Comparison of ENCODE assay signal across 8 cellular contexts in genomic region chrX:23908219-23909003, GRCh38. TPM values are rescaled to one million over a fixed set of nuclear protein-coding genes. Genes with fewer than 3 reads are reported as not detected.
A peak's percentile ranks its signal among the peaks of the same experiment; 100 is the strongest.
DNase-seq lines count a peak whose midpoint lies in the region; ATAC-seq, FAIRE-seq and TF ChIP-seq lines count a peak whose summit lies in the region.

No MANE protein-coding gene starts in this region.

- H3K36me3 ChIP-seq in BLaER1 treated with 17β-estradiol and CSF1 and Interleukin-3, amounts not matched to agents 10 nM and 100 nM, result no peaks in the 10 kb centered on the region
- H3K36me3 ChIP-seq in GM12878 (ENCODE audit: control insufficient read depth in 2 of 2, insufficient read depth in 2 of 2, low read length in 1 of 2), result no peaks in the 10 kb centered on the region

- DNase-seq in HL-60 (ENCODE audit: low read depth in 1 of 2, low spot score in 1 of 2) (no peak), GM12878 (ENCODE audit: low read depth, low spot score) (no peak), mesothelial cell of epicardium (ENCODE audit: low spot score in 2 of 2, unreplicated experiment in 2 of 2) (no peak), COLO668 (lab: John Stamatoyannopoulos, UW; ENCODE audit: unreplicated experiment) (no peak), GOT3 (lab: John Stamatoyannopoulos, UW) (no peak)

- H4K20me1 ChIP-seq in BLaER1 treated with 17β-estradiol and CSF1 and Interleukin-3, amounts not matched to agents 10 nM and 100 nM, result no peaks in the 10 kb centered on the region
- no peaks in the 10 kb centered on the region for H4K20me1 ChIP-seq in GM12878 (ENCODE audit: control insufficient read depth, insufficient read depth)

- H2AFZ ChIP-seq in GM12878 (ENCODE audit: control insufficient read depth, low read depth, low read length), result peak overlapping the region; percentile 64

- H3K27ac ChIP-seq in BLaER1 treated with 17β-estradiol and CSF1 and Interleukin-3, amounts not matched to agents 10 nM and 100 nM, result peak overlapping the region; percentile 52 to 85 (median 76); a peak in 19 of 22 replicates
- peak overlapping the region; percentile 83 for H3K27ac ChIP-seq in HL-60 (replicated peaks)
- H3K27ac ChIP-seq in GM12878 (ENCODE audit: control insufficient read depth, insufficient read depth), result peak overlapping the region; percentile 47

- H3K4me1 Mint-ChIP-seq in mesothelial cell of epicardium, result peaks cover 20% of the 10 kb centered on the region

- no peaks in the 10 kb centered on the region for H3K27me3 Mint-ChIP-seq in mesothelial cell of epicardium (ENCODE audit: low read depth)

- RAD21 ChIA-PET in GM12878 (lab: Charles Lee; ENCODE audit: unreplicated experiment), result interaction anchor here (0.6 to 3.9 kb wide), 4 partner anchors 94 to 146 kb away, joined by 3 to 44 read pairs (median 8); partner anchors contain the start of genes EIF2S3 and SAT1

- H3K27ac Mint-ChIP-seq in mesothelial cell of epicardium, result peak overlapping the region; percentile 73

- H3K36me3 Mint-ChIP-seq in mesothelial cell of epicardium, result peaks cover 2% of the 10 kb centered on the region

- peaks cover 0 to 26% (median 14%) of the 10 kb centered on the region in 10 experiments; a peak in 12 of 20 replicates for H3K4me1 ChIP-seq in BLaER1 treated with 17β-estradiol and CSF1 and Interleukin-3, amounts not matched to agents 10 nM and 100 nM
- no peaks in the 10 kb centered on the region; the same call in 1 of the 2 replicates for H3K4me1 ChIP-seq in GM12878 (ENCODE audit: control insufficient read depth, insufficient read depth, low read length)

- no TSS peak for BruUV-seq in GM12878 (replicated peaks; lab: Mats Ljungman, UMichigan)

- peak overlapping the region; percentile 36 to 84 (median 82); a peak in 16 of 22 replicates for H3K9ac ChIP-seq in BLaER1 treated with 17β-estradiol and CSF1 and Interleukin-3, amounts not matched to agents 10 nM and 100 nM
- H3K9ac ChIP-seq in GM12878 (ENCODE audit: control insufficient read depth, insufficient read depth, low read length), result peak overlapping the region; percentile 30; the same call in 1 of the 2 replicates

- TF ChIP-seq CTCF in HL-60 (IDR thresholded peaks at IDR 0.05; ENCODE audit: insufficient read depth, low read length) (no peak), GM12878 (IDR thresholded peaks at IDR 0.05 in 2 of 3, conservative IDR thresholded peaks at IDR 0.05 in 1 of 3; ENCODE audit: control insufficient read depth in 2 of 3, extremely low read depth in 1 of 3, insufficient read depth in 1 of 3, low read depth in 3 of 3, low read length in 3 of 3) (peak in 1 of 3 experiments; percentile 47; a peak in 2 of 6 replicates), mesothelial cell of epicardium (IDR thresholded peaks at IDR 0.05; ENCODE audit: unreplicated experiment) (peak; percentile 41)

- 31% methylated on average over 13 of the region's 13 CpGs for WGBS in GM12878 (ENCODE audit: insufficient coverage, insufficient replicate concordance, low lambda C conversion rate, missing lambda C conversion rate)

- ATAC-seq in GM12878 (no peak), GM18511 (IDR thresholded peaks at IDR 0.05; ENCODE audit: unreplicated experiment) (no peak), HG03342 (IDR thresholded peaks at IDR 0.05; ENCODE audit: unreplicated experiment) (no peak)

- H3K4me3 Mint-ChIP-seq in mesothelial cell of epicardium, result peak overlapping the region; percentile 85

- peak overlapping the region; percentile 55 to 74 (median 68); a peak in 18 of 20 replicates for H3K4me3 ChIP-seq in BLaER1 treated with 17β-estradiol and CSF1 and Interleukin-3, amounts not matched to agents 10 nM and 100 nM
- H3K4me3 ChIP-seq in HL-60 (replicated peaks; ENCODE audit: insufficient read depth, low read length) (peak overlapping the region; percentile 20; the same call in 1 of the 2 replicates), GM12878 (no peak overlapping the region; the same call in 1 of the 2 replicates)

- POLR2A ChIA-PET in GM12878 (lab: Charles Lee), result interaction anchor here (0.5 to 4.8 kb wide), 2 partner anchors 124 to 146 kb away, joined by 3 to 31 read pairs; partner anchors contain the start of gene EIF2S3

- intact Hi-C loops in GM12878 (cut with micrococcal nuclease; ENCODE audit: unreplicated experiment), result loop anchor here (2.0 to 5.0 kb wide), 2 partner anchors 114 to 334 kb away; no protein-coding TSS in a partner anchor

- no peaks in the 10 kb centered on the region for H3K9me3 ChIP-seq in BLaER1 treated with 17β-estradiol and CSF1 and Interleukin-3, amounts not matched to agents 10 nM and 100 nM (replicated peaks in 1 of 11)
- no peaks in the 10 kb centered on the region for H3K9me3 ChIP-seq in GM12878 (replicated peaks; ENCODE audit: control insufficient read depth, insufficient read depth, low read length)

- FAIRE-seq in GM12878 (lab: Jason Lieb, UNC), result no peak

- in situ Hi-C loops in GM12878 (cut with MboI), result loop anchor here (10.0 kb wide), 2 partner anchors 154 to 1924 kb away; no protein-coding TSS in a partner anchor

- TF ChIP-seq RAD21 in GM12878 (IDR thresholded peaks at IDR 0.05; ENCODE audit: insufficient read depth, low read depth, low read length), result 0 out of 2 replicates have a peak, but pooled peaks have one; percentile 13

- no peaks in the 10 kb centered on the region for H3K9me3 Mint-ChIP-seq in mesothelial cell of epicardium

- H3K79me2 ChIP-seq in GM12878 (ENCODE audit: control insufficient read depth, insufficient read depth, low read length), result peaks cover 6% of the 10 kb centered on the region

- no peak for TF ChIP-seq EP300 in GM12878 (IDR thresholded peaks at IDR 0.05; ENCODE audit: borderline replicate concordance in 1 of 2, control insufficient read depth in 1 of 2, low read depth in 2 of 2, low read length in 2 of 2)

- CTCF ChIA-PET in GM12878 (lab: Yijun Ruan, JAX), result interaction anchor here (0.6 to 4.4 kb wide), 7 partner anchors 12 to 146 kb away, joined by 3 to 39 read pairs (median 3); partner anchors contain the start of genes EIF2S3 and KLHL15

- no peak for TF ChIP-seq POLR2A in GM12878 (IDR thresholded peaks at IDR 0.05; ENCODE audit: low read depth, low read length)

- SMC1A ChIA-PET in GM12878 (lab: Charles Lee; ENCODE audit: uncharacterized antibody, unreplicated experiment), result interaction anchor here (0.5 to 5.0 kb wide), 7 partner anchors 10 to 334 kb away, joined by 3 to 37 read pairs (median 4); partner anchors contain the start of genes EIF2S3 and SAT1

- peak overlapping the region in 10 of 11 experiments; percentile 11 to 61 (median 38); a peak in 14 of 22 replicates for H3K4me2 ChIP-seq in BLaER1 treated with 17β-estradiol and CSF1 and Interleukin-3, amounts not matched to agents 10 nM and 100 nM
- H3K4me2 ChIP-seq in GM12878 (ENCODE audit: control insufficient read depth, insufficient read depth), result peak overlapping the region; percentile 45

- H3K27me3 ChIP-seq in BLaER1 treated with 17β-estradiol and CSF1 and Interleukin-3, amounts not matched to agents 10 nM and 100 nM, result no peaks in the 10 kb centered on the region
- H3K27me3 ChIP-seq in HL-60 (ENCODE audit: insufficient read depth, poor library complexity, severe bottlenecking), result no peaks in the 10 kb centered on the region
- no peaks in the 10 kb centered on the region for H3K27me3 ChIP-seq in GM12878 (replicated peaks in 1 of 2; ENCODE audit: control insufficient read depth in 2 of 2, insufficient read depth in 2 of 2, low read length in 1 of 2)

TF ChIP-seq in GM12878, 131 proteins besides CTCF, POLR2A, EP300 and RAD21 (continues in another document):
- TF ChIP-seq ZNF217 (IDR thresholded peaks at IDR 0.05) (0 out of 2 replicates have a peak, but pooled peaks have one; percentile 33), YY1 (IDR thresholded peaks at IDR 0.05; ENCODE audit: low read depth, low read length) (no peak), MAX (IDR thresholded peaks at IDR 0.05; ENCODE audit: low read depth, low read length) (no peak)

RNA-seq across cellular contexts. Expression of gene CXorf58, which starts 0.6 kb away (rescaled TPM):
- not detected in 2 replicates for total RNA-seq in GM12878 (2013; cell fraction: nucleolus; rRNA removed)
- not detected in 2 replicates for total RNA-seq in GM12878 (2014; rRNA removed)
- total RNA-seq in GM12878 (2014; rRNA removed; fragmentation: Illumina TruSeq; extraction: Trizol), result not detected in 2 replicates
- 0.13 TPM in 1 of 2 replicates, not detected in the other for total RNA-seq in GM12878 (2021)
- polyA plus RNA-seq in GM12878 (2011; ENCODE audit: low read depth), result not detected
- polyA plus RNA-seq in GM12878 (2011; rRNA removed), result 0.06 and 0.11 TPM in 2 replicates
- not detected in 2 replicates for polyA plus RNA-seq in GM12878 (2011; cell fraction: cytosol; rRNA removed)
- not detected in 2 replicates for polyA plus RNA-seq in GM12878 (2011; cell fraction: nucleus; rRNA removed)
- 0.08 TPM in 1 of 2 replicates, not detected in the other for polyA plus RNA-seq in GM12878 (2012)
- polyA plus RNA-seq in GM12878 (2014; fragmentation: Illumina TruSeq; extraction: Trizol), result 0.10 TPM in 1 of 2 replicates, not detected in the other
- not detected for polyA plus RNA-seq in GM12878 (2014; fragmentation: Nextera tagmentation; extraction: Ambion mirVana)
- not detected in 2 replicates for polyA plus RNA-seq in GM12878 (2014; rRNA removed)
- polyA plus RNA-seq in GM12878 (2016; fragmentation: Nextera tagmentation; extraction: Ambion mirVana), result under 1 TPM; 0.15 to 0.24 TPM
- not detected in 2 replicates for polyA minus RNA-seq in GM12878 (2011; rRNA and poly(A)+ RNA removed)
- not detected in 2 replicates for polyA minus RNA-seq in GM12878 (2011; cell fraction: cytosol; rRNA and poly(A)+ RNA removed)
- not detected in 2 replicates for polyA minus RNA-seq in GM12878 (2011; cell fraction: nucleus; rRNA and poly(A)+ RNA removed)
- 0.13 TPM in 1 of 3 replicates, not detected in the others for total RNA-seq in mesothelial cell of epicardium

RNA-seq across cellular contexts. Expression of gene APOO, which starts 0.7 kb away (rescaled TPM):
- total RNA-seq in GM12878 (2013; cell fraction: nucleolus; rRNA removed), result 8.2 and 9.6 TPM in 2 replicates
- total RNA-seq in GM12878 (2014; rRNA removed) (20.7 and 24.7 TPM in 2 replicates), GM12878 (2014; rRNA removed; fragmentation: Illumina TruSeq; extraction: Trizol) (22.1 and 23.8 TPM in 2 replicates), GM12878 (2021) (25.7 and 32.0 TPM in 2 replicates), mesothelial cell of epicardium (45.2 to 55.7 TPM (median 50.5 TPM) in 3 replicates)
- 17.9 TPM for polyA plus RNA-seq in GM12878 (2011; ENCODE audit: low read depth)
- polyA plus RNA-seq in GM12878 (2011; rRNA removed) (41.0 and 66.9 TPM in 2 replicates), GM12878 (2014; fragmentation: Illumina TruSeq; extraction: Trizol) (30.0 and 36.4 TPM in 2 replicates), GM12878 (2014; fragmentation: Nextera tagmentation; extraction: Ambion mirVana) (10 to 100 TPM; 41.8 to 42.9 TPM), GM12878 (2014; rRNA removed) (23.8 and 27.3 TPM in 2 replicates), GM12878 (2016; fragmentation: Nextera tagmentation; extraction: Ambion mirVana) (10 to 100 TPM; 66.8 to 68.7 TPM)
- polyA plus RNA-seq in GM12878 (2011; cell fraction: cytosol; rRNA removed), result 30.6 and 41.1 TPM in 2 replicates
- 13.1 and 13.7 TPM in 2 replicates for polyA plus RNA-seq in GM12878 (2011; cell fraction: nucleus; rRNA removed)
- polyA plus RNA-seq in GM12878 (2012), result 21.6 and 22.7 TPM in 2 replicates
- 14.8 and 15.1 TPM in 2 replicates for polyA minus RNA-seq in GM12878 (2011; rRNA and poly(A)+ RNA removed)
- 6.5 and 7.9 TPM in 2 replicates for polyA minus RNA-seq in GM12878 (2011; cell fraction: cytosol; rRNA and poly(A)+ RNA removed)
- 5.0 and 7.5 TPM in 2 replicates for polyA minus RNA-seq in GM12878 (2011; cell fraction: nucleus; rRNA and poly(A)+ RNA removed)
